1 cellular context compared by ENCODE assay signal in genomic region chr2:151261240-151261976, GRCh38.
TF ChIP-seq lines count a peak whose summit lies in the region.

TSS of gene RBM43 (minus strand) at chr2:151261863. CDS start at chr2:151261727, 136 bp downstream.

TF ChIP-seq in HEK293, 187 proteins besides CTCF, POLR2A, EP300 and RAD21 (continued from another document):
- TF ChIP-seq ZBTB6 (tag by site-specific recombination; IDR thresholded peaks at IDR 0.05) (no peak), ZNF777 (tag by site-specific recombination; IDR thresholded peaks at IDR 0.05; ENCODE audit: borderline replicate concordance) (no peak), ZNF274 (IDR thresholded peaks at IDR 0.05; ENCODE audit: low read length) (no peak), ZNF274 (tag by site-specific recombination; IDR thresholded peaks at IDR 0.05; ENCODE audit: borderline replicate concordance) (no peak)
